ENCODE assay signal across 2 cellular contexts in genomic region chr11:61497473-61497872, GRCh38.
TF ChIP-seq lines count a peak whose summit lies in the region.

No MANE protein-coding gene starts in this region.

TF ChIP-seq in HEK293T, 16 proteins besides CTCF, POLR2A, EP300 and RAD21:
- TF ChIP-seq ZNF384 (IDR thresholded peaks at IDR 0.05), result no peak
- TF ChIP-seq TARDBP (IDR thresholded peaks at IDR 0.05), result peak; percentile 7; the same call in 1 of the 2 replicates

TF ChIP-seq in GM12878, 131 proteins besides CTCF, POLR2A, EP300 and RAD21:
- TF ChIP-seq IRF4 (IDR thresholded peaks at IDR 0.05; ENCODE audit: low read depth, low read length), result no peak
- no peak for TF ChIP-seq ZBTB40 (IDR thresholded peaks at IDR 0.05; ENCODE audit: borderline replicate concordance)
- peak; percentile 12 for TF ChIP-seq BCL3 (IDR thresholded peaks at IDR 0.05; ENCODE audit: borderline replicate concordance, insufficient read depth, low read depth, low read length, poor library complexity, severe bottlenecking)
- TF ChIP-seq RAD51 (IDR thresholded peaks at IDR 0.05), result no peak
- no peak for TF ChIP-seq EZH2 (IDR thresholded peaks at IDR 0.05; ENCODE audit: borderline replicate concordance, control insufficient read depth, low read depth, low read length)
- TF ChIP-seq ZNF384 (IDR thresholded peaks at IDR 0.05; ENCODE audit: borderline replicate concordance, low read depth, low read length), result no peak
TF ChIP-seq in GM12878: peak in this region for 1.
